ENCODE assay signal across 8 cellular contexts in genomic region chr14:22919601-22919921, GRCh38. TPM values are rescaled to one million over a fixed set of nuclear protein-coding genes. Genes with fewer than 3 reads are reported as not detected.
DNase-seq lines count a peak whose midpoint lies in the region; ATAC-seq and TF ChIP-seq lines count a peak whose summit lies in the region.

No MANE protein-coding gene starts in this region.

- no peaks in the 10 kb centered on the region for H3K36me3 ChIP-seq in KMS-11 (ENCODE audit: insufficient read depth)
- peaks cover 31% of the 10 kb centered on the region for H3K36me3 ChIP-seq in effector memory CD4-positive, alpha-beta T cell (ENCODE audit: control insufficient read depth, insufficient read depth, low read length)
- peaks cover 35 to 76% of the 10 kb centered on the region in 2 donors for H3K36me3 ChIP-seq in neuronal stem cell (replicated peaks in 1 of 2; ENCODE audit: control insufficient read depth in 2 of 2, insufficient read depth in 2 of 2, low read length in 2 of 2)

- no peak overlapping the region for H4K91ac ChIP-seq in neuronal stem cell (ENCODE audit: low read depth, low read length, poor library complexity)

- no peak overlapping the region for H2BK5ac ChIP-seq in neuronal stem cell (ENCODE audit: low read length)

- H2AK5ac ChIP-seq in neuronal stem cell (ENCODE audit: low read depth, low read length): no peak overlapping the region

- peak overlapping the region; percentile 9 for H3K18ac ChIP-seq in neuronal stem cell (ENCODE audit: low read length)

- no peak overlapping the region for H3K4ac ChIP-seq in neuronal stem cell (ENCODE audit: low read length)

- no peaks in the 10 kb centered on the region for H4K20me1 ChIP-seq in KMS-11 (ENCODE audit: insufficient read depth)

- H3K23ac ChIP-seq in neuronal stem cell (ENCODE audit: low read depth, low read length, poor library complexity): no peak overlapping the region

- H2BK120ac ChIP-seq in neuronal stem cell (ENCODE audit: low read depth, low read length): no peak overlapping the region

- no CpG with 5 or more reads among the region's 10 CpGs for WGBS in neuronal stem cell (ENCODE audit: extremely low coverage in 2 of 2, insufficient read length in 2 of 2, insufficient replicate concordance in 1 of 2), 2 donors

- no peak overlapping the region for H2BK12ac ChIP-seq in neuronal stem cell (ENCODE audit: low read length)

- no peak overlapping the region for H4K8ac ChIP-seq in neuronal stem cell (ENCODE audit: low read depth, low read length)

- H3K4me1 ChIP-seq in KMS-11 (ENCODE audit: low read depth, poor library complexity, severe bottlenecking) (peaks cover 30% of the 10 kb centered on the region), neuronal stem cell (ENCODE audit: control insufficient read depth in 2 of 2, insufficient read depth in 1 of 2, low read depth in 1 of 2, low read length in 2 of 2) (peaks cover 6% of the 10 kb centered on the region in 2 donors)
- H3K4me1 ChIP-seq in effector memory CD4-positive, alpha-beta T cell (ENCODE audit: control insufficient read depth, insufficient read depth, low read length, poor library complexity, severe bottlenecking): peaks cover 12% of the 10 kb centered on the region

- peak overlapping the region; percentile 62 for H3K4me2 ChIP-seq in KMS-11
- H3K4me2 ChIP-seq in neuronal stem cell (ENCODE audit: insufficient read depth, low read length, poor library complexity, severe bottlenecking): peak overlapping the region; percentile 63

- peaks cover 38% of the 10 kb centered on the region for H3K79me2 ChIP-seq in KMS-11 (ENCODE audit: insufficient read depth, low read depth)

- H2AFZ ChIP-seq in KMS-11 (ENCODE audit: low read depth) (no peak overlapping the region), neuronal stem cell (ENCODE audit: low read length) (peak overlapping the region; percentile 53)

- H3K27ac ChIP-seq in KMS-11 (peak overlapping the region; percentile 66), neuronal stem cell (replicated peaks; ENCODE audit: low read length) (peak overlapping the region; percentile 71)
- H3K27ac ChIP-seq in effector memory CD4-positive, alpha-beta T cell (ENCODE audit: insufficient read depth, low read length, poor library complexity, severe bottlenecking): peak overlapping the region; percentile 89

- no peak for TF ChIP-seq POLR2A in GM18505 (IDR thresholded peaks at IDR 0.05; ENCODE audit: borderline replicate concordance, extremely low read depth, insufficient read depth, insufficient read length)

- H3K4me3 ChIP-seq in KMS-11 (IDR thresholded peaks at IDR 0.05; ENCODE audit: insufficient read depth, low read depth, low read length) (no peak overlapping the region), neuronal stem cell (ENCODE audit: low read length in 2 of 2) (peak overlapping the region; percentile 32 to 56)
- peak overlapping the region; percentile 9 for H3K4me3 ChIP-seq in effector memory CD4-positive, alpha-beta T cell (ENCODE audit: insufficient read depth, low read depth, low read length, poor library complexity, severe bottlenecking)

- H3K27me3 ChIP-seq in KMS-11 (ENCODE audit: insufficient read depth, low read depth): no peaks in the 10 kb centered on the region
- no peaks in the 10 kb centered on the region for H3K27me3 ChIP-seq in effector memory CD4-positive, alpha-beta T cell (replicated peaks; ENCODE audit: control insufficient read depth, insufficient read depth, low read length, poor library complexity, severe bottlenecking)
- no peaks in the 10 kb centered on the region for H3K27me3 ChIP-seq in neuronal stem cell (ENCODE audit: control insufficient read depth in 3 of 3, insufficient read depth in 3 of 3, low read depth in 1 of 3, low read length in 3 of 3)

- intact Hi-C loops in head of caudate nucleus (cut with DNase I): loop anchor here (1.0 kb wide), 1 partner anchor 10 kb away; the partner anchor contains the start of gene PRMT5

- no peak for TF ChIP-seq CTCF in KMS-11 (conservative IDR thresholded peaks at IDR 0.05; ENCODE audit: low read depth, low read length)

- H3K79me1 ChIP-seq in neuronal stem cell (ENCODE audit: low read depth, low read length): peaks cover 3% of the 10 kb centered on the region

- no peak for DNase-seq in effector memory CD4-positive, alpha-beta T cell
- DNase-seq in neuronal stem cell (ENCODE audit: low spot score) (no peak), kidney tubule cell (ENCODE audit: low spot score) (no peak), head of caudate nucleus (no peak)
- DNase-seq in activated CD8-positive, alpha-beta memory T cell treated with anti-CD3 and anti-CD28 coated beads, Interleukin-2, amount 50 U/mL, for 48 hours: no peak

- H2BK15ac ChIP-seq in neuronal stem cell (ENCODE audit: low read length): no peak overlapping the region

- no peaks in the 10 kb centered on the region for H3K9me3 ChIP-seq in effector memory CD4-positive, alpha-beta T cell (ENCODE audit: control insufficient read depth, low read length)
- H3K9me3 ChIP-seq in neuronal stem cell (replicated peaks in 1 of 2; ENCODE audit: control insufficient read depth in 2 of 2, insufficient read depth in 1 of 2, low read depth in 1 of 2, low read length in 2 of 2): no peaks in the 10 kb centered on the region

- H3K14ac ChIP-seq in neuronal stem cell (ENCODE audit: low read length): no peak overlapping the region

- H3K9ac ChIP-seq in KMS-11: no peak overlapping the region; the same call in 1 of the 2 replicates
- H3K9ac ChIP-seq in neuronal stem cell (ENCODE audit: low read depth, low read length, poor library complexity): peak overlapping the region; percentile 71

- ATAC-seq in GM19328 (IDR thresholded peaks at IDR 0.05; ENCODE audit: unreplicated experiment) (peak; percentile 5), GM18505 (IDR thresholded peaks at IDR 0.05; ENCODE audit: unreplicated experiment) (no peak)

RNA-seq across cellular contexts. Expression of gene RBM23, which starts 0.6 kb away (rescaled TPM):
- 58.0 TPM for polyA plus RNA-seq in neuronal stem cell (2013, experiment 1 of 2)
- polyA plus RNA-seq in neuronal stem cell (2013, experiment 2 of 2): 55.8 TPM

RNA-seq across cellular contexts. Expression of gene PRMT5, which starts 9.6 kb away (rescaled TPM):
- polyA plus RNA-seq in neuronal stem cell (2013, experiment 1 of 2): 88.1 TPM
- polyA plus RNA-seq in neuronal stem cell (2013, experiment 2 of 2): 93.5 TPM

RNA-seq across cellular contexts. Expression of gene REM2, which starts 36.5 kb away (rescaled TPM):
- polyA plus RNA-seq in neuronal stem cell (2013, experiment 1 of 2): 1.8 TPM
- polyA plus RNA-seq in neuronal stem cell (2013, experiment 2 of 2): 1.8 TPM

RNA-seq across cellular contexts. Expression of gene HAUS4, which starts 37.3 kb away (rescaled TPM):
- 59.1 TPM for polyA plus RNA-seq in neuronal stem cell (2013, experiment 1 of 2)
- polyA plus RNA-seq in neuronal stem cell (2013, experiment 2 of 2): 60.9 TPM

RNA-seq across cellular contexts. Expression of gene LRP10, which starts 48.0 kb away (rescaled TPM):
- 4.7 TPM for polyA plus RNA-seq in neuronal stem cell (2013, experiment 1 of 2)
- 4.6 TPM for polyA plus RNA-seq in neuronal stem cell (2013, experiment 2 of 2)
